ENCODE assay signal across 8 cellular contexts in genomic region chr11:129766858-129767604, GRCh38. TPM values are rescaled to one million over a fixed set of nuclear protein-coding genes. Genes with fewer than 3 reads are reported as not detected.
A peak's percentile ranks its signal among the peaks of the same experiment; 100 is the strongest.
DNase-seq lines count a peak whose midpoint lies in the region; ATAC-seq and TF ChIP-seq lines count a peak whose summit lies in the region.

No MANE protein-coding gene starts in this region.

- H3K27ac Mint-ChIP-seq in osteocyte (ENCODE audit: unreplicated experiment): no peak overlapping the region

- H3K4me1 Mint-ChIP-seq in osteocyte (ENCODE audit: unreplicated experiment): peaks cover 4% of the 10 kb centered on the region

- TF ChIP-seq CTCF in GM12872 (IDR thresholded peaks at IDR 0.05; ENCODE audit: insufficient read depth, low read depth, low read length) (peak; percentile 56), cardiac fibroblast (IDR thresholded peaks at IDR 0.05; ENCODE audit: low read depth, low read length) (peak; percentile 73), osteocyte (IDR thresholded peaks at IDR 0.05) (peak; percentile 67)

- H3K4me3 Mint-ChIP-seq in osteocyte (ENCODE audit: unreplicated experiment): no peak overlapping the region

- H3K9me3 Mint-ChIP-seq in osteocyte (ENCODE audit: unreplicated experiment): peaks cover 5% of the 10 kb centered on the region

- no peak for ATAC-seq in HG03432 (IDR thresholded peaks at IDR 0.05; ENCODE audit: unreplicated experiment)

- H3K36me3 Mint-ChIP-seq in osteocyte (ENCODE audit: unreplicated experiment): no peaks in the 10 kb centered on the region

- H3K27me3 Mint-ChIP-seq in osteocyte (ENCODE audit: unreplicated experiment): peaks cover 31% of the 10 kb centered on the region

- peak; percentile 17 to 54 for DNase-seq in AML-193 (lab: John Stamatoyannopoulos, UW)
- DNase-seq in NOMO-1 treated with DMSO at 0.1 percent for 48 hours (lab: John Stamatoyannopoulos, UW; ENCODE audit: unreplicated experiment): peak; percentile 30
- peak; percentile 48 to 52 for DNase-seq in cardiac fibroblast (ENCODE audit: low read depth in 2 of 2)
- no peak for DNase-seq in osteocyte (ENCODE audit: extremely low spot score, unreplicated experiment)
- no peak for DNase-seq in NCI-H187 treated with DMSO at 0.1 percent for 48 hours (lab: John Stamatoyannopoulos, UW)
- DNase-seq in mesenteric fat pad (ENCODE audit: low spot score): no peak

- H3K4me3 ChIP-seq in cardiac fibroblast (replicated peaks in 1 of 2; ENCODE audit: low read depth in 2 of 2, low read length in 2 of 2): no peak overlapping the region

RNA-seq across cellular contexts. Expression of gene TMEM45B, which starts 48.6 kb away (rescaled TPM):
- total RNA-seq in osteocyte: not detected in 2 replicates
- 0.87 TPM for total RNA-seq in mesenteric fat pad

Comparison
In these comparisons a context has a peak if more than half of its experiments do, and no peak if none do; other contexts are left out.
1. DNase-seq: peak in AML-193 (2 of 2), NOMO-1 treated with DMSO at 0.1 percent for 48 hours (single experiment) and cardiac fibroblast (2 of 2); none in osteocyte (single experiment), NCI-H187 treated with DMSO at 0.1 percent for 48 hours (single experiment) and mesenteric fat pad (single experiment).
2. Peak in every context shown above with its lines, with median percentiles within 50 percentile points of each other: CTCF ChIP-seq.